ENCODE assay signal across 27 cellular contexts in genomic region chr11:74984070-74984469, GRCh38.
"Had no signal": no experiment of that assay in that cellular context is flagged by ENCODE, and none has a peak within 500 bp of the region (broad histone marks: within the 10 kb centered on the region; RNA-seq: fewer than 3 reads in every experiment).

No MANE protein-coding gene starts in this region.

- H3K36me3 ChIP-seq: neural progenitor cell had no signal

- H3K4me1 Mint-ChIP-seq: nephron progenitor cell, neural progenitor cell had no signal

- ATAC-seq: lower lobe of right lung; natural killer cell; sciatic nerve; stimulated activated naive B cell treated with anti-CD40 and anti-IgM and Interleukin-4, amounts not matched to agents 10 μg/mL and 1 μg/mL and 100 μg/mL, for 72 hours; stimulated activated naive CD8-positive, alpha-beta T cell treated with anti-CD3 and anti-CD28 coated beads, Interleukin-15, Interleukin-2, amounts not matched to agents 100 U/mL and 50 U/mL, for 24 hours had no signal

- H3K4me3 Mint-ChIP-seq: naive B cell; natural killer cell; nephron progenitor cell; neural progenitor cell; stimulated activated naive B cell treated with anti-CD40 and anti-IgM and Interleukin-4, amounts not matched to agents 10 μg/mL and 1 μg/mL and 100 μg/mL, for 72 hours had no signal

- H3K36me3 Mint-ChIP-seq: naive B cell, natural killer cell had no signal

- DNase-seq: islet precursor cell; left ventricle myocardium superior; lower lobe of right lung; mammary epithelial cell; mesenchymal stem cell; naive B cell; natural killer cell; nephron progenitor cell; occipital lobe; stimulated activated CD4-positive, alpha-beta T cell treated with anti-CD3 and anti-CD28 coated beads, Interleukin-12 subunit alpha, Interleukin-12 subunit beta, amount 100 ng/mL, for 4 hours; stimulated activated CD4-positive, alpha-beta T cell treated with anti-CD3 and anti-CD28 coated beads, Interleukin-15, amount 100 ng/mL, for 24 hours; stimulated activated CD4-positive, alpha-beta T cell treated with anti-CD3 and anti-CD28 coated beads, Interleukin-2, amount 100 ng/mL, for 24 hours; stimulated activated CD4-positive, alpha-beta T cell treated with anti-CD3 and anti-CD28 coated beads, Interleukin-4, amount 100 ng/mL, for 1 hour; stimulated activated naive B cell treated with anti-CD40 and anti-IgM and Interleukin-4, amounts not matched to agents 10 μg/mL and 1 μg/mL and 100 μg/mL, for 72 hours; stimulated activated naive CD8-positive, alpha-beta T cell treated with anti-CD3 and anti-CD28 coated beads, Interleukin-15, Interleukin-2, amounts not matched to agents 100 U/mL and 50 U/mL, for 24 hours; stomach; testis; thyroid gland; transverse colon; upper lobe of left lung had no signal

- H3K4me3 ChIP-seq: hepatocyte, lower lobe of right lung, neural progenitor cell, right atrium auricular region, skin epidermis, stomach, testis, thyroid gland, transverse colon, upper lobe of left lung had no signal

- H3K27me3 Mint-ChIP-seq: naive B cell; stimulated activated naive B cell treated with anti-CD40 and anti-IgM and Interleukin-4, amounts not matched to agents 10 μg/mL and 1 μg/mL and 100 μg/mL, for 72 hours had no signal

- H3K27ac ChIP-seq: hepatocyte, lower lobe of right lung, neural progenitor cell, neutrophil, parathyroid adenoma, right atrium auricular region, skin epidermis, testis, thyroid gland, transverse colon, upper lobe of left lung had no signal

- H3K9me3 ChIP-seq: lower lobe of right lung, neutrophil, right atrium auricular region, stomach, testis, thyroid gland, transverse colon, upper lobe of left lung had no signal

- H3K4me1 ChIP-seq: neural progenitor cell, parathyroid adenoma, testis had no signal

- H3K27me3 ChIP-seq: hepatocyte, neural progenitor cell, neutrophil, right atrium auricular region, stomach, testis, thyroid gland, transverse colon, upper lobe of left lung had no signal

- H3K9me3 Mint-ChIP-seq: naive B cell; natural killer cell; nephron progenitor cell; neural progenitor cell; stimulated activated naive B cell treated with anti-CD40 and anti-IgM and Interleukin-4, amounts not matched to agents 10 μg/mL and 1 μg/mL and 100 μg/mL, for 72 hours had no signal

- H3K27ac Mint-ChIP-seq: natural killer cell; nephron progenitor cell; neural progenitor cell; stimulated activated naive B cell treated with anti-CD40 and anti-IgM and Interleukin-4, amounts not matched to agents 10 μg/mL and 1 μg/mL and 100 μg/mL, for 72 hours had no signal
